1 cellular context compared by ENCODE assay signal in the genomic region with DNA sequence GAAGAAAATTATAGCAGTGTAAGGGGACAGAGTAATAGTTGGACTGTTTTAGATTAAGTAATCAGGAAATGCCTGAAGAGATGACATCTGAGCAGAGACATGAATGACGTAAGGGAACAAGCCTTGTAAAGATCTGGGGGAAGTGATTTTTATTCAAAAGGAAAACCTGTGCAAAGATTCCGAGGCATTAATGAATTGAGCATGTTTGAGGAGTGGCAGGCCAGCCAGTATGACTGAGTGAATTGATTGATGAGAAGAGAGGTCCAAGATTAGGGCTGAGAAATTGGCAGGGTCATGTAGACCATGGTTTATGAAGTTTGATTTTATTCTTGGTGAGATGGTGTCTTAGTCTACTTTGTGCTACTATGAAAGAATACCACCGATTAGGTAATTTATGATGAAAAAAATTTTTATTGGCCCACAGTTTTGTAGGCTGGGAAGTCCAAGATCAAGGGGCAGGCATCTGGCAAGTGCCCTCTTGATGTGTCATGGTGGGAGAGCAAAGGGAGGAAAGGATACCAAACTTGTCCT.
A peak's percentile ranks its signal among the peaks of the same experiment; 100 is the strongest.
TF ChIP-seq lines count a peak whose summit lies in the region.

No MANE protein-coding gene starts in this region.

TF ChIP-seq in HEK293, 187 proteins besides CTCF, POLR2A, EP300 and RAD21 (continued from another document):
- TF ChIP-seq, protein P1, sequence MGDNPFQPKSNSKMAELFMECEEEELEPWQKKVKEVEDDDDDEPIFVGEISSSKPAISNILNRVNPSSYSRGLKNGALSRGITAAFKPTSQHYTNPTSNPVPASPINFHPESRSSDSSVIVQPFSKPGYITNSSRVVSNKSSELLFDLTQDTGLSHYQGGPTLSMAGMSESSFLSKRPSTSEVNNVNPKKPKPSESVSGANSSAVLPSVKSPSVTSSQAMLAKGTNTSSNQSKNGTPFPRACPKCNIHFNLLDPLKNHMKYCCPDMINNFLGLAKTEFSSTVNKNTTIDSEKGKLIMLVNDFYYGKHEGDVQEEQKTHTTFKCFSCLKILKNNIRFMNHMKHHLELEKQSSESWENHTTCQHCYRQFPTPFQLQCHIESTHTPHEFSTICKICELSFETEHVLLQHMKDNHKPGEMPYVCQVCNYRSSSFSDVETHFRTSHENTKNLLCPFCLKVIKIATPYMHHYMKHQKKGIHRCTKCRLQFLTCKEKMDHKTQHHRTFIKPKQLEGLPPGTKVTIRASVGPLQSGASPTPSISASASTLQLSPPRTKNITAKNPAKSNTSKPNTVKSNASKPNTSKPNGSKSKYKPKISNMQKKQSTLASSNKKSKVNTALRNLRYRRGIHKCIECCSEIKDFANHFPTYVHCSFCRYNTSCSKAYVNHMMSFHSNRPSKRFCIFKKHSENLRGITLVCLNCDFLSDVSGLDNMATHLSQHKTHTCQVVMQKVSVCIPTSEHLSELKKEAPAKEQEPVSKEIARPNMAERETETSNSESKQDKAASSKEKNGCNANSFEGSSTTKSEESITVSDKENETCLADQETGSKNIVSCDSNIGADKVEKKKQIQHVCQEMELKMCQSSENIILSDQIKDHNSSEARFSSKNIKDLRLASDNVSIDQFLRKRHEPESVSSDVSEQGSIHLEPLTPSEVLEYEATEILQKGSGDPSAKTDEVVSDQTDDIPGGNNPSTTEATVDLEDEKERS (tag by site-specific recombination; IDR thresholded peaks at IDR 0.05) = no peak
- no peak for TF ChIP-seq ZNF202 (tag by site-specific recombination; IDR thresholded peaks at IDR 0.05; ENCODE audit: borderline replicate concordance)
- no peak for TF ChIP-seq PRDM1 (tag by site-specific recombination; IDR thresholded peaks at IDR 0.05)
- TF ChIP-seq TCF7L2 (IDR thresholded peaks at IDR 0.05; ENCODE audit: borderline replicate concordance, low read depth, low read length) = no peak
- no peak for TF ChIP-seq KLF9 (tag by site-specific recombination; IDR thresholded peaks at IDR 0.05; ENCODE audit: low read depth)
- TF ChIP-seq OSR2 (tag by site-specific recombination; IDR thresholded peaks at IDR 0.05) = no peak
- TF ChIP-seq ZNF311 (tag by site-specific recombination; IDR thresholded peaks at IDR 0.05; ENCODE audit: borderline replicate concordance) = no peak
- TF ChIP-seq ZNF223 (tag by site-specific recombination; IDR thresholded peaks at IDR 0.05) = no peak
- no peak for TF ChIP-seq ZEB2 (tag by site-specific recombination; IDR thresholded peaks at IDR 0.05)
- peak; percentile 53; the same call in 1 of the 2 replicates for TF ChIP-seq ZBTB21 (tag by site-specific recombination; IDR thresholded peaks at IDR 0.05)
- no peak for TF ChIP-seq ZNF16 (tag by site-specific recombination; IDR thresholded peaks at IDR 0.05; ENCODE audit: low read depth)
- no peak for TF ChIP-seq ZNF341 (tag by site-specific recombination; IDR thresholded peaks at IDR 0.05; ENCODE audit: low read depth)
- peak; percentile 46; the same call in 1 of the 2 replicates for TF ChIP-seq ZNF629 (tag by site-specific recombination; IDR thresholded peaks at IDR 0.05)
- TF ChIP-seq ZNF146 (tag by site-specific recombination; IDR thresholded peaks at IDR 0.05) = no peak
- TF ChIP-seq ZNF561 (tag by site-specific recombination; IDR thresholded peaks at IDR 0.05; ENCODE audit: borderline replicate concordance) = no peak
- TF ChIP-seq ZNF404 (tag by site-specific recombination; IDR thresholded peaks at IDR 0.05) = no peak
- TF ChIP-seq, protein P2, sequence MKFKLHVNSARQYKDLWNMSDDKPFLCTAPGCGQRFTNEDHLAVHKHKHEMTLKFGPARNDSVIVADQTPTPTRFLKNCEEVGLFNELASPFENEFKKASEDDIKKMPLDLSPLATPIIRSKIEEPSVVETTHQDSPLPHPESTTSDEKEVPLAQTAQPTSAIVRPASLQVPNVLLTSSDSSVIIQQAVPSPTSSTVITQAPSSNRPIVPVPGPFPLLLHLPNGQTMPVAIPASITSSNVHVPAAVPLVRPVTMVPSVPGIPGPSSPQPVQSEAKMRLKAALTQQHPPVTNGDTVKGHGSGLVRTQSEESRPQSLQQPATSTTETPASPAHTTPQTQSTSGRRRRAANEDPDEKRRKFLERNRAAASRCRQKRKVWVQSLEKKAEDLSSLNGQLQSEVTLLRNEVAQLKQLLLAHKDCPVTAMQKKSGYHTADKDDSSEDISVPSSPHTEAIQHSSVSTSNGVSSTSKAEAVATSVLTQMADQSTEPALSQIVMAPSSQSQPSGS (tag by site-specific recombination; IDR thresholded peaks at IDR 0.05; ENCODE audit: low read depth) = peak; percentile 84
- no peak for TF ChIP-seq ZNF211 (tag by site-specific recombination; IDR thresholded peaks at IDR 0.05; ENCODE audit: low read depth)
- no peak for TF ChIP-seq ZNF416 (tag by site-specific recombination; IDR thresholded peaks at IDR 0.05)
- TF ChIP-seq ZNF19 (tag by site-specific recombination; IDR thresholded peaks at IDR 0.05; ENCODE audit: low read depth) = no peak
- TF ChIP-seq, protein P3, sequence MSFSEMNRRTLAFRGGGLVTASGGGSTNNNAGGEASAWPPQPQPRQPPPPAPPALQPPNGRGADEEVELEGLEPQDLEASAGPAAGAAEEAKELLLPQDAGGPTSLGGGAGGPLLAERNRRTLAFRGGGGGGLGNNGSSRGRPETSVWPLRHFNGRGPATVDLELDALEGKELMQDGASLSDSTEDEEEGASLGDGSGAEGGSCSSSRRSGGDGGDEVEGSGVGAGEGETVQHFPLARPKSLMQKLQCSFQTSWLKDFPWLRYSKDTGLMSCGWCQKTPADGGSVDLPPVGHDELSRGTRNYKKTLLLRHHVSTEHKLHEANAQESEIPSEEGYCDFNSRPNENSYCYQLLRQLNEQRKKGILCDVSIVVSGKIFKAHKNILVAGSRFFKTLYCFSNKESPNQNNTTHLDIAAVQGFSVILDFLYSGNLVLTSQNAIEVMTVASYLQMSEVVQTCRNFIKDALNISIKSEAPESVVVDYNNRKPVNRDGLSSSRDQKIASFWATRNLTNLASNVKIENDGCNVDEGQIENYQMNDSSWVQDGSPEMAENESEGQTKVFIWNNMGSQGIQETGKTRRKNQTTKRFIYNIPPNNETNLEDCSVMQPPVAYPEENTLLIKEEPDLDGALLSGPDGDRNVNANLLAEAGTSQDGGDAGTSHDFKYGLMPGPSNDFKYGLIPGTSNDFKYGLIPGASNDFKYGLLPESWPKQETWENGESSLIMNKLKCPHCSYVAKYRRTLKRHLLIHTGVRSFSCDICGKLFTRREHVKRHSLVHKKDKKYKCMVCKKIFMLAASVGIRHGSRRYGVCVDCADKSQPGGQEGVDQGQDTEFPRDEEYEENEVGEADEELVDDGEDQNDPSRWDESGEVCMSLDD (tag by site-specific recombination; IDR thresholded peaks at IDR 0.05) = no peak
- TF ChIP-seq, protein P4, sequence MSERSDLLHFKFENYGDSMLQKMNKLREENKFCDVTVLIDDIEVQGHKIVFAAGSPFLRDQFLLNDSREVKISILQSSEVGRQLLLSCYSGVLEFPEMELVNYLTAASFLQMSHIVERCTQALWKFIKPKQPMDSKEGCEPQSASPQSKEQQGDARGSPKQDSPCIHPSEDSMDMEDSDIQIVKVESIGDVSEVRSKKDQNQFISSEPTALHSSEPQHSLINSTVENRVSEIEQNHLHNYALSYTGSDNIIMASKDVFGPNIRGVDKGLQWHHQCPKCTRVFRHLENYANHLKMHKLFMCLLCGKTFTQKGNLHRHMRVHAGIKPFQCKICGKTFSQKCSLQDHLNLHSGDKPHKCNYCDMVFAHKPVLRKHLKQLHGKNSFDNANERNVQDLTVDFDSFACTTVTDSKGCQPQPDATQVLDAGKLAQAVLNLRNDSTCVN (tag by site-specific recombination; optimal IDR thresholded peaks at IDR 0.05) = peak; percentile 11
- TF ChIP-seq ZNF10 (tag by site-specific recombination; IDR thresholded peaks at IDR 0.05) = no peak
- TF ChIP-seq ZBTB1 (tag by site-specific recombination; IDR thresholded peaks at IDR 0.05) = no peak
- TF ChIP-seq, protein P5, sequence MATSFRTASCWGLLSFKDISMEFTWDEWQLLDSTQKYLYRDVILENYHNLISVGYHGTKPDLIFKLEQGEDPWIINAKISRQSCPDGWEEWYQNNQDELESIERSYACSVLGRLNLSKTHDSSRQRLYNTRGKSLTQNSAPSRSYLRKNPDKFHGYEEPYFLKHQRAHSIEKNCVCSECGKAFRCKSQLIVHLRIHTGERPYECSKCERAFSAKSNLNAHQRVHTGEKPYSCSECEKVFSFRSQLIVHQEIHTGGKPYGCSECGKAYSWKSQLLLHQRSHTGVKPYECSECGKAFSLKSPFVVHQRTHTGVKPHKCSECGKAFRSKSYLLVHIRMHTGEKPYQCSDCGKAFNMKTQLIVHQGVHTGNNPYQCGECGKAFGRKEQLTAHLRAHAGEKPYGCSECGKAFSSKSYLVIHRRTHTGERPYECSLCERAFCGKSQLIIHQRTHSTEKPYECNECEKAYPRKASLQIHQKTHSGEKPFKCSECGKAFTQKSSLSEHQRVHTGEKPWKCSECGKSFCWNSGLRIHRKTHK (tag by site-specific recombination; IDR thresholded peaks at IDR 0.05) = no peak
- no peak for TF ChIP-seq ZNF624 (tag by site-specific recombination; IDR thresholded peaks at IDR 0.05)
- TF ChIP-seq ZNF350 (tag by site-specific recombination; IDR thresholded peaks at IDR 0.05) = no peak
- TF ChIP-seq, protein P6, sequence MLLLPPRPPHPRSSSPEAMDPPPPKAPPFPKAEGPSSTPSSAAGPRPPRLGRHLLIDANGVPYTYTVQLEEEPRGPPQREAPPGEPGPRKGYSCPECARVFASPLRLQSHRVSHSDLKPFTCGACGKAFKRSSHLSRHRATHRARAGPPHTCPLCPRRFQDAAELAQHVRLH (tag by site-specific recombination; IDR thresholded peaks at IDR 0.05) = no peak
